ENCODE assay signal across 9 cellular contexts in the genomic region with DNA sequence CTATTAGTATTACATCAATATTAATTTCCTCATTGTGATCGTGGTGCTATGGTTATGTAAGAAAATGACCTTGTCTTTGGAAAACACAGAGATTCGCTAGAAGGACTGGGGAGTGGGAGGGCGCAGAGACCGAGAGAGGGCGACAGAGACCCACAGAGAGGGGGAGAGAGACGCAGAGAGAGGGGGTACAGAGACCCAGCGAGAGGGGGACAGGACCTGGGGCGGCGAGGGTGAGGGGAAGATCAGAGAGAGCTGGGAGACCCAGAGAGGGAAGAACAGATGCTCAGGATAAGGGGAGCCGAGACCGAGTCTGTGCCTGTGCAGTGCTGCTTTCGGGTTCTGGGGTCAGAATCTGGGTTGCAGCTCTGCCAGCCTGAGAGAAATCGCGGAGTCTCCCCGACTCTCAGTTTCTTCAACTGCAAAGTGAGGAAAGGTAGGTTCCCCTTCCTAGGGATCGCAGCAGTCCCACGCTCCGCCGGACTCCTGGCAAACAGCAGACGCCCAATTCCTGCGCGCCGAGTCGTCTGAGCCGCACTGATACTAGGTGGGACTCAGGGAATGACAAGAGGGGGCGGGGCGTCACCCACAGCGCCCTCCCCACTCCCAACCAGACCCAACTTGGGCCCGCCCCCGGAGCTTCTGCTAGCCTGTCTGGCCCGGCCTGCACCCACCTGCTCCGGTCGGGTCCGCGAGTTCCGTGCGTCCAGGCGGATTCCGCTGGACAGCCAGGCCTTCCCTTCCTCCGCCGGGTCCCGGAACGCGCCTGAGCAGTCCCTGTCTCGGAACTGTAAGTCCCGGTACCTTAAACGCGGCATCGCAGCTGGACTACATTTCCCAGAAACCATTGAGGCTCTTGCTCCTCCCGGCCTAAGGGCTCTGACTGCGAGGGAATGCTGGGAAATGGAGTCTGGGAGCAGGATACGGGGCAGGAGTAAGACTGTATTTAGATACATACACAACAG. TPM values are rescaled to one million over a fixed set of nuclear protein-coding genes. Genes with fewer than 3 reads are reported as not detected.
DNase-seq lines count a peak whose midpoint lies in the region; ATAC-seq and TF ChIP-seq lines count a peak whose summit lies in the region.
"Had no signal": no experiment of that assay in that cellular context is flagged by ENCODE, and none has a peak within 500 bp of the region (broad histone marks: within the 10 kb centered on the region; RNA-seq: fewer than 3 reads in every experiment).

No MANE protein-coding gene starts in this region.

- no peaks in the 10 kb centered on the region for H4K20me1 ChIP-seq in OCI-LY7 (ENCODE audit: insufficient read depth, low read length)

- peak; percentile 97 for ATAC-seq in mucosa of descending colon

- no peaks in the 10 kb centered on the region for H3K79me2 ChIP-seq in OCI-LY7 (ENCODE audit: insufficient read depth, low read depth, low read length)

- CTCF ChIA-PET in OCI-LY7 (lab: Charles Lee; ENCODE audit: unreplicated experiment): no interaction called here

- H3K36me3 ChIP-seq in OCI-LY7 (ENCODE audit: insufficient read depth, low read length) (no peaks in the 10 kb centered on the region), mucosa of descending colon (ENCODE audit: low read depth) (no peaks in the 10 kb centered on the region)

- no peaks in the 10 kb centered on the region; the same call in 1 of the 2 replicates for H3K9me3 ChIP-seq in OCI-LY7 (ENCODE audit: low read length)
- H3K9me3 ChIP-seq in mucosa of descending colon: no peaks in the 10 kb centered on the region

- H3K4me1 ChIP-seq in OCI-LY7 (ENCODE audit: insufficient read depth, low read length, poor library complexity, severe bottlenecking) (no peaks in the 10 kb centered on the region), mucosa of descending colon (ENCODE audit: low read depth) (no peaks in the 10 kb centered on the region)

- DNase-seq in COLO829 (ENCODE audit: low spot score) (peak; percentile 71), HT1080 (ENCODE audit: low read depth) (peak; percentile 65), OCI-LY7 (ENCODE audit: low spot score) (peak; percentile 25), epithelial cell of proximal tubule (ENCODE audit: low read depth) (peak; percentile 65), mucosa of descending colon (peak; percentile 78 to 90 (median 85)), GF-D8 (lab: John Stamatoyannopoulos, UW) (no peak)
- DNase-seq in activated T-cell treated with anti-CD3 and anti-CD28 coated beads, Interleukin-2, amount 50 U/mL, for 1 hour: peak; percentile 82
- peak; percentile 29 to 30 for DNase-seq in stimulated activated CD8-positive, alpha-beta memory T cell treated with anti-CD3 and anti-CD28 coated beads, Interleukin-2, amount 100 ng/mL, for 1 hour (ENCODE audit: low read depth in 2 of 2)

- H3K9me2 ChIP-seq in OCI-LY7 (ENCODE audit: insufficient read depth, low read length): no peaks in the 10 kb centered on the region

- intact Hi-C loops in OCI-LY7 (cut with micrococcal nuclease; ENCODE audit: unreplicated experiment) (no loop called here), mucosa of descending colon (cut with DNase I, micrococcal nuclease) (no loop called here)

- POLR2A ChIA-PET in OCI-LY7 (lab: Charles Lee): no interaction called here

- H3K4me3 ChIP-seq in OCI-LY7 (ENCODE audit: low read depth, low read length, poor library complexity, severe bottlenecking): no peak overlapping the region
- H3K4me3 ChIP-seq in epithelial cell of proximal tubule (ENCODE audit: low read depth, low read length): peak overlapping the region; percentile 89
- H3K4me3 ChIP-seq in mucosa of descending colon: peak overlapping the region; percentile 27

- no peak overlapping the region for H2AFZ ChIP-seq in OCI-LY7 (ENCODE audit: low read length)

- H3K4me2 ChIP-seq in OCI-LY7 (ENCODE audit: low read length): no peak overlapping the region

- H3K27ac ChIP-seq in OCI-LY7 (ENCODE audit: low read depth, low read length, poor library complexity, severe bottlenecking): no peak overlapping the region

- BruUV-seq in OCI-LY7 (replicated peaks; lab: Mats Ljungman, UMichigan): no TSS peak

- TF ChIP-seq CTCF in OCI-LY7 (conservative IDR thresholded peaks at IDR 0.05; ENCODE audit: low read length) (0 out of 2 replicates have a peak, but pooled peaks have one; percentile 21), epithelial cell of proximal tubule (conservative IDR thresholded peaks at IDR 0.05; ENCODE audit: low read depth, low read length) (peak; percentile 73), mucosa of descending colon (IDR thresholded peaks at IDR 0.05) (no peak)

RNA-seq across cellular contexts. Expression of gene IZUMO2, which starts 15.3 kb away (rescaled TPM):
- not detected in 2 replicates for total RNA-seq in HT1080 (2014; rRNA removed; shearing (Covaris generic))
- polyA plus RNA-seq in HT1080 (2015; cell fraction: cytosol; rRNA removed): not detected in 2 replicates
- not detected in 2 replicates for polyA plus RNA-seq in HT1080 (2015; cell fraction: nucleus; rRNA removed)
- total RNA-seq in OCI-LY7 (2014; rRNA removed; shearing (Covaris generic)): not detected in 2 replicates
- total RNA-seq in OCI-LY7 (2022) (not detected in 2 replicates), epithelial cell of proximal tubule (0.29 TPM in 1 of 2 replicates, not detected in the other), mucosa of descending colon (not detected)
- total RNA-seq: T-helper 2 cell treated with Interferon-gamma antibody and Interleukin-4, amounts not matched to agents 100 ng/mL and 5 ng/mL, for 36 hours had no signal

RNA-seq across cellular contexts. Expression of gene MYH14, which starts 55.7 kb away (rescaled TPM):
- not detected in 2 replicates for total RNA-seq in HT1080 (2014; rRNA removed; shearing (Covaris generic))
- polyA plus RNA-seq in HT1080 (2015; cell fraction: cytosol; rRNA removed): not detected in 2 replicates
- polyA plus RNA-seq in HT1080 (2015; cell fraction: nucleus; rRNA removed): not detected in 2 replicates
- not detected in 2 replicates for total RNA-seq in OCI-LY7 (2014; rRNA removed; shearing (Covaris generic))
- total RNA-seq in OCI-LY7 (2022) (not detected in 2 replicates), epithelial cell of proximal tubule (19.2 and 23.8 TPM in 2 replicates), mucosa of descending colon (100 to 1,000 TPM; 268 to 606 (median 586) TPM)
- total RNA-seq: T-helper 2 cell treated with Interferon-gamma antibody and Interleukin-4, amounts not matched to agents 100 ng/mL and 5 ng/mL, for 36 hours had no signal

Comparison
In these comparisons a context has a peak if more than half of its experiments do, and no peak if none do; other contexts are left out.
1. RNA of gene MYH14, which starts 55.7 kb away (total RNA-seq): 268 to 606 TPM in mucosa of descending colon and 19.2 to 23.8 TPM in epithelial cell of proximal tubule; not detected in OCI-LY7 and not detected in HT1080; every median in the first group is over 10 times any median in the second.